1 cellular context compared by ENCODE assay signal in the genomic region with DNA sequence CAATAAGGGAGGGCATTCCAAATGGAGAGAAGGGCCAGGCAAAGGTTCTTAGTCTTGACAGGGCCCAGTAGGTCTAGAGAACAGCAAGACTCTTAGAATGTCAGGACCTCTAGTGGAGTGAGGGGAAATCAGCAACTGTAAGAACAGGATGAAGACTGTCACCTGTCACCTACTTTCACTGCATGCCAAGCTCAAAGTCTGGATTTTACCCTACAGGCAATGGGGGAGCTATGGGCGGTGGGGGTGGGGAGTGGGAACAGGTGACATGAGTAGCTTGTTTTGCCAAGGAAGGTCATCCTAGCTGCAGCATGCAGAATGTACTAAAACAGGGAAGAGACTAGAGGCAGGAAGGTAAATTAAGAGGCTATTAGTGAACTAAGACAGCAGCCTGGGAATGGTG.
TF ChIP-seq lines count a peak whose summit lies in the region.

No MANE protein-coding gene starts in this region.

TF ChIP-seq in WTC11, 78 proteins besides CTCF, POLR2A, EP300 and RAD21 (continued from another document):
- TF ChIP-seq, protein P1, sequence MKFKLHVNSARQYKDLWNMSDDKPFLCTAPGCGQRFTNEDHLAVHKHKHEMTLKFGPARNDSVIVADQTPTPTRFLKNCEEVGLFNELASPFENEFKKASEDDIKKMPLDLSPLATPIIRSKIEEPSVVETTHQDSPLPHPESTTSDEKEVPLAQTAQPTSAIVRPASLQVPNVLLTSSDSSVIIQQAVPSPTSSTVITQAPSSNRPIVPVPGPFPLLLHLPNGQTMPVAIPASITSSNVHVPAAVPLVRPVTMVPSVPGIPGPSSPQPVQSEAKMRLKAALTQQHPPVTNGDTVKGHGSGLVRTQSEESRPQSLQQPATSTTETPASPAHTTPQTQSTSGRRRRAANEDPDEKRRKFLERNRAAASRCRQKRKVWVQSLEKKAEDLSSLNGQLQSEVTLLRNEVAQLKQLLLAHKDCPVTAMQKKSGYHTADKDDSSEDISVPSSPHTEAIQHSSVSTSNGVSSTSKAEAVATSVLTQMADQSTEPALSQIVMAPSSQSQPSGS (CRISPR knock-in tag; IDR thresholded peaks at IDR 0.05; ENCODE audit: borderline replicate concordance, low read depth), result no peak
- TF ChIP-seq, protein P2, sequence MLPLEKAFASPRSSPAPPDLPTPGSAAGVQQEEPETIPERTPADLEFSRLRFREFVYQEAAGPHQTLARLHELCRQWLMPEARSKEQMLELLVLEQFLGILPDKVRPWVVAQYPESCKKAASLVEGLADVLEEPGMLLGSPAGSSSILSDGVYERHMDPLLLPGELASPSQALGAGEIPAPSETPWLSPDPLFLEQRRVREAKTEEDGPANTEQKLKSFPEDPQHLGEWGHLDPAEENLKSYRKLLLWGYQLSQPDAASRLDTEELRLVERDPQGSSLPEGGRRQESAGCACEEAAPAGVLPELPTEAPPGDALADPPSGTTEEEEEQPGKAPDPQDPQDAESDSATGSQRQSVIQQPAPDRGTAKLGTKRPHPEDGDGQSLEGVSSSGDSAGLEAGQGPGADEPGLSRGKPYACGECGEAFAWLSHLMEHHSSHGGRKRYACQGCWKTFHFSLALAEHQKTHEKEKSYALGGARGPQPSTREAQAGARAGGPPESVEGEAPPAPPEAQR (CRISPR knock-in tag; IDR thresholded peaks at IDR 0.05), result no peak
- TF ChIP-seq, protein P3, sequence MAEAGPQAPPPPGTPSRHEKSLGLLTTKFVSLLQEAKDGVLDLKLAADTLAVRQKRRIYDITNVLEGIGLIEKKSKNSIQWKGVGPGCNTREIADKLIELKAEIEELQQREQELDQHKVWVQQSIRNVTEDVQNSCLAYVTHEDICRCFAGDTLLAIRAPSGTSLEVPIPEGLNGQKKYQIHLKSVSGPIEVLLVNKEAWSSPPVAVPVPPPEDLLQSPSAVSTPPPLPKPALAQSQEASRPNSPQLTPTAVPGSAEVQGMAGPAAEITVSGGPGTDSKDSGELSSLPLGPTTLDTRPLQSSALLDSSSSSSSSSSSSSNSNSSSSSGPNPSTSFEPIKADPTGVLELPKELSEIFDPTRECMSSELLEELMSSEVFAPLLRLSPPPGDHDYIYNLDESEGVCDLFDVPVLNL (CRISPR knock-in tag; IDR thresholded peaks at IDR 0.05; ENCODE audit: borderline replicate concordance, low read depth), result no peak
